ENCODE assay signal across 1 cellular context in the genomic region with DNA sequence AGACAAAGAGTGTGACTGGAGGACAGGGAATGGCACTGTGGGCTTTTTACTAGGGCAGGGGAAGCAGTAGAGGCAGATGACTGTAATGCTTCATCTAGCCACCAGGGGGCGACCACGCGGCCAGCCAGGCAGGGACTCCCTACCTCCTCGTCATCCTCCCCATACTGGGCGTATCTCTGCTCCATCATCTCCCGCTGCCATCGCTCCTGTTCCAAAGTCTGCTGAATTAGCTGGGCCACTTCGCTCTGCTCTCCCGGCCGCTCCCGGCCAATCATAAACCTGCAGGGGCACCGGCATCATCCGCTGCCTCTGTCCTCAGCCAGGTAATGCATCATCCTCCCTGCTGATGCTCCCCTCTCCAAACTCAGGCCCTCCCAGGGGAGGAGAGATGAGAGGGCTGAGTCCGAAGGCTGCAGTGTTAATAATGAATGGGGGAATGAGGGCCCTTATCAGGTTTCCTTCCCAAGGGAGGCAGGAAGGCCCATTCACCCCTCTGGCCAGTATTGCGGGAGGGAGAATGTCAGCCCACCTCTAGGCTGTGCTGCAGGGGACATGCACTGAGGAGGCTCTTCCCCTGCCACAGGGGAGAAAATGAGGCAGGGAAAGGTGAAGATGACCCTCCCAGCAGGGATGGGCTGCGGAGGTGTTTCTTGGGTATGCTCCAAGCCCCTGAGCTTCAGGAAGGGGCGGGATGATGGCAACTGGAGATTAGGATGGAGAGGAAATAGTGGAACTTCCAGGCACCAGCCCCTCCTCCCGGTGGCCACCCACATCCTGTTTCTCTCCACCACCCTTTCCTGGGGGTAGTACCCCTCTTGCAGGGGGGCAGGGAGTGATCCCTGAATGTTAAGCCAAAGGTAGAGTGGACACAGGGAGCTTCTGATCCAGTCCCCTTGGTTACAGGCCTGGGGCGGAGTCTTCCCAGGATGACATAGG.
A peak's percentile ranks its signal among the peaks of the same experiment; 100 is the strongest.
TF ChIP-seq lines count a peak whose summit lies in the region.

No MANE protein-coding gene starts in this region.

TF ChIP-seq in HCT116, 20 proteins besides CTCF, POLR2A, EP300 and RAD21:
- no peak for TF ChIP-seq ZBTB33 (IDR thresholded peaks at IDR 0.05; ENCODE audit: extremely low read depth, insufficient replicate concordance, low read length)
- TF ChIP-seq TCF7L2 (IDR thresholded peaks at IDR 0.05; ENCODE audit: borderline replicate concordance, extremely low read depth, insufficient read depth, insufficient read length): peak; percentile 15
- no peak for TF ChIP-seq ZNF274 (IDR thresholded peaks at IDR 0.05; ENCODE audit: low read depth, low read length)
- no peak for TF ChIP-seq SRF (IDR thresholded peaks at IDR 0.05; ENCODE audit: low read depth)
- no peak for TF ChIP-seq CBX3 (IDR thresholded peaks at IDR 0.05; ENCODE audit: low read depth)
- TF ChIP-seq YY1 (IDR thresholded peaks at IDR 0.05; ENCODE audit: extremely low read depth, insufficient replicate concordance, low read depth, low read length): peak; percentile 24
